Comparison of ENCODE assay signal across 8 cellular contexts in genomic region chr3:197736491-197737318, GRCh38. TPM values are rescaled to one million over a fixed set of nuclear protein-coding genes. Genes with fewer than 3 reads are reported as not detected.
A peak's percentile ranks its signal among the peaks of the same experiment; 100 is the strongest.
DNase-seq lines count a peak whose midpoint lies in the region; ATAC-seq and TF ChIP-seq lines count a peak whose summit lies in the region.

TSS of gene RUBCN (minus strand) at chr3:197736904. CDS start at chr3:197736719, 185 bp downstream.

- no peaks in the 10 kb centered on the region for H3K27me3 ChIP-seq in BJ (ENCODE audit: control insufficient read depth, insufficient read depth, low read length)

- peak within 1 kb of the TSS; percentile 91 for H3K4me3 ChIP-seq in BJ (ENCODE audit: low read depth, low read length)

- peak; percentile 71 for ATAC-seq in HG03457 (IDR thresholded peaks at IDR 0.05; ENCODE audit: unreplicated experiment)

- CTCF ChIA-PET in BJ (lab: Yijun Ruan, JAX): interaction anchor here (0.5 to 1.0 kb wide), 2 partner anchors 14 to 692 kb away, joined by 3 to 4 read pairs; no protein-coding TSS in a partner anchor

- POLR2A ChIA-PET in BJ (lab: Charles Lee): no interaction called here

- no peak for TF ChIP-seq CTCF in BJ (IDR thresholded peaks at IDR 0.05; ENCODE audit: insufficient read depth, low read depth, low read length)

- DNase-seq in BJ (ENCODE audit: low read depth): peak; percentile 74
- peak; percentile 72 for DNase-seq in GM19240 (ENCODE audit: insufficient read length, low spot score)
- DNase-seq in NCI-H524 treated with DMSO at 0.1 percent for 48 hours (lab: John Stamatoyannopoulos, UW): peak; percentile 95
- DNase-seq in activated CD4-positive, alpha-beta T cell treated with anti-CD3 and anti-CD28 coated beads for 4 hours: peak; percentile 86 to 87
- DNase-seq in kidney tubule cell (ENCODE audit: low spot score): peak; percentile 97
- DNase-seq in stimulated activated CD4-positive, alpha-beta T cell treated with anti-CD3 and anti-CD28 coated beads, Interleukin-1b, Interleukin-23, amount 100 ng/mL, for 1 hour (ENCODE audit: low read depth in 2 of 2): peak; percentile 75 to 78

- peak within 1 kb of the TSS; percentile 47 for H3K27ac ChIP-seq in cingulate gyrus (ENCODE audit: low read depth, low read length)

- H3K36me3 ChIP-seq in BJ (ENCODE audit: control insufficient read depth, insufficient read depth, low read length): no peaks in the 10 kb centered on the region

RNA-seq across cellular contexts. Expression of gene RUBCN, which starts in this region (rescaled TPM):
- 8.6 and 15.3 TPM in 2 replicates for polyA plus RNA-seq in BJ (2011; rRNA removed)
- polyA minus RNA-seq in BJ (2011; rRNA and poly(A)+ RNA removed): 16.4 and 19.1 TPM in 2 replicates

Comparison
In these comparisons a context has a peak if more than half of its experiments do, and no peak if none do; other contexts are left out.
1. Peak in every context shown above with its lines: DNase-seq, ATAC-seq, H3K4me3 ChIP-seq and H3K27ac ChIP-seq.